8 cellular contexts compared by ENCODE assay signal in the genomic region with DNA sequence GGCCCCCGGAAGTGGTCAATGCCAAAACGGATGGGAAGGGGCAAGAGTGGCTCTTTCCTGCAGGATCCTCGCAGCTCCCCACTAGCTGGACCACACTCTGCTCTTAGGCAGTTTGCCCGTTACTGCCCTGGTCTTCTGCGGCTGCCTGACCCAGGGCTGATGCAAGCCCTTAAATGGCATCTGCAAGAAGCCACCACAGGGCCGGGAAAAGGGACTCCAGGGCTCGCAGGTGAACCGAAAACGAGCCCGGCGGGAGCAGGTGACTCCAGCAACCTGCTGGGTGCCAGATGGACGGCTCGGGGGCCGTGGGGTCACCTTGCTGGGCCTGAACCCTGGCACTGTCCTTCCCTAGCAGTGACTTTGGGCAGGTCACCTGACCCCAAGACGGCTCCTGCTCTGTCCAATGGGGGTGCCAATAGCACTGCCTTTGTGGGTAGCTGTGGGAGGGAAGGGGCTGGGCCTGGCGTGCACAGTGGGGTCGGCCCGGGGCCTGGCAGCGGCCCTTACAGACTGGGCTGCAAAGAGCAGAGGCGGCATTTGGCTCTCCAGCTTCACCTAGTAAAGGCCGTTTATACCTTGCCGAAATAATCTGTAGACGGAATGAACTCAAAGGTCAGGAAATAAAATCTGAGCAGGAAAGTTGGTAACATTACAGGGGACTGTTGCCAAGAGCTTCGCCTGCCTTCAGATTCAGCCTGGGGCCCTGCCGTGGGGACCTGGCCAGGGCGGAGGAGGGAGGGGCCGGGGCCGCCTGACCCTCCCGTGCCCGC. TPM values are rescaled to one million over a fixed set of nuclear protein-coding genes. Genes with fewer than 3 reads are reported as not detected.
DNase-seq lines count a peak whose midpoint lies in the region; ATAC-seq and TF ChIP-seq lines count a peak whose summit lies in the region.

No MANE protein-coding gene starts in this region.

- no peaks in the 10 kb centered on the region for H3K27me3 Mint-ChIP-seq in naive thymus-derived CD4-positive, alpha-beta T cell

- DNase-seq in GM06990 (ENCODE audit: extremely low read depth, insufficient read length) (peak; percentile 58), Peyer's patch (peak in 1 of 3 donors; percentile 71), iPS-NIHi11 (ENCODE audit: low spot score) (no peak), OCI-M2 (lab: John Stamatoyannopoulos, UW; ENCODE audit: unreplicated experiment) (no peak)
- no peak for DNase-seq in effector memory CD4-positive, alpha-beta T cell
- DNase-seq in naive thymus-derived CD4-positive, alpha-beta T cell, result no peak
- no peak for DNase-seq in activated effector memory CD4-positive, alpha-beta T cell treated with anti-CD3 and anti-CD28 coated beads, Interleukin-2, amount 50 U/mL, for 16 hours

- no peaks in the 10 kb centered on the region for H3K9me3 Mint-ChIP-seq in naive thymus-derived CD4-positive, alpha-beta T cell

- H3K9me3 ChIP-seq in HEK293 (ENCODE audit: control insufficient read depth, insufficient read depth, low read depth, low read length), result no peaks in the 10 kb centered on the region
- no peaks in the 10 kb centered on the region for H3K9me3 ChIP-seq in Peyer's patch
- no peaks in the 10 kb centered on the region for H3K9me3 ChIP-seq in effector memory CD4-positive, alpha-beta T cell (ENCODE audit: control insufficient read depth, low read length)
- H3K9me3 ChIP-seq in naive thymus-derived CD4-positive, alpha-beta T cell (ENCODE audit: control insufficient read depth in 2 of 3, low read length in 3 of 3), result no peaks in the 10 kb centered on the region

- peak overlapping the region; percentile 73 to 87 (median 82) for H3K4me3 Mint-ChIP-seq in naive thymus-derived CD4-positive, alpha-beta T cell

- ATAC-seq in naive thymus-derived CD4-positive, alpha-beta T cell, result no peak

- H3K36me3 ChIP-seq in GM06990 (ENCODE audit: control insufficient read depth, insufficient read depth, low read length) (peaks cover 2% of the 10 kb centered on the region), HEK293 (ENCODE audit: control insufficient read depth in 2 of 2, insufficient read depth in 1 of 2, low read length in 2 of 2) (peaks cover 0 to 33% of the 10 kb centered on the region in 2 experiments; a peak in 1 of 3 replicates), Peyer's patch (peaks cover 0 to 18% (median 0%) of the 10 kb centered on the region in 3 donors)
- peaks cover 22% of the 10 kb centered on the region for H3K36me3 ChIP-seq in effector memory CD4-positive, alpha-beta T cell (ENCODE audit: control insufficient read depth, insufficient read depth, low read length)
- H3K36me3 ChIP-seq in naive thymus-derived CD4-positive, alpha-beta T cell (ENCODE audit: control insufficient read depth in 2 of 3, insufficient read depth in 3 of 3, low read length in 3 of 3), result peaks cover 0 to 18% (median 0%) of the 10 kb centered on the region in 3 experiments

- intact Hi-C loops in naive thymus-derived CD4-positive, alpha-beta T cell (cut with micrococcal nuclease), result loop anchor here (1.0 to 10.0 kb wide), 8 partner anchors 8 to 1953 kb away; a partner anchor contains a TSS

- CTCF ChIA-PET in HEK293 (lab: Yijun Ruan, JAX), result interaction anchor here (0.5 to 1.2 kb wide), 7 partner anchors 14 to 246 kb away, joined by 3 to 8 read pairs (median 4); no protein-coding TSS in a partner anchor
- CTCF ChIA-PET in naive thymus-derived CD4-positive, alpha-beta T cell (lab: Charles Lee), result interaction anchor here (1.2 to 1.5 kb wide), 3 partner anchors 8 to 150 kb away, joined by 3 to 5 read pairs (median 4); no protein-coding TSS in a partner anchor

- peak overlapping the region; percentile 97 for H3K27ac ChIP-seq in HEK293 (ENCODE audit: extremely low read depth, low read depth, low read length)
- H3K27ac ChIP-seq in Peyer's patch, result peak overlapping the region; percentile 96 to 100 (median 97)
- H3K27ac ChIP-seq in effector memory CD4-positive, alpha-beta T cell (ENCODE audit: insufficient read depth, low read length, poor library complexity, severe bottlenecking), result peak overlapping the region; percentile 87
- H3K27ac ChIP-seq in naive thymus-derived CD4-positive, alpha-beta T cell (ENCODE audit: low read depth, low read length), result peak overlapping the region; percentile 87

- peak overlapping the region; percentile 13 to 91 (median 80) for H3K27ac Mint-ChIP-seq in naive thymus-derived CD4-positive, alpha-beta T cell

- H3K27me3 ChIP-seq in GM06990 (replicated peaks; ENCODE audit: control insufficient read depth, insufficient read depth, low read length), result no peaks in the 10 kb centered on the region
- no peaks in the 10 kb centered on the region for H3K27me3 ChIP-seq in Peyer's patch
- H3K27me3 ChIP-seq in effector memory CD4-positive, alpha-beta T cell (replicated peaks; ENCODE audit: control insufficient read depth, insufficient read depth, low read length, poor library complexity, severe bottlenecking), result no peaks in the 10 kb centered on the region
- no peaks in the 10 kb centered on the region for H3K27me3 ChIP-seq in naive thymus-derived CD4-positive, alpha-beta T cell (ENCODE audit: control insufficient read depth in 2 of 2, insufficient read depth in 2 of 2, low read length in 2 of 2)

- TF ChIP-seq CTCF in GM06990 (IDR thresholded peaks at IDR 0.05; ENCODE audit: insufficient read depth, low read length, poor library complexity, severe bottlenecking) (no peak), HEK293 (tag by site-specific recombination; IDR thresholded peaks at IDR 0.05) (no peak), Peyer's patch (IDR thresholded peaks at IDR 0.05) (no peak)

- 0 out of 2 replicates have a peak, but pooled peaks cover 2% of the 10 kb centered on the region for H3K4me1 ChIP-seq in HEK293 (ENCODE audit: control insufficient read depth, insufficient read depth, low read length)
- H3K4me1 ChIP-seq in Peyer's patch, result peaks cover 0 to 35% (median 14%) of the 10 kb centered on the region in 4 donors
- H3K4me1 ChIP-seq in effector memory CD4-positive, alpha-beta T cell (ENCODE audit: control insufficient read depth, insufficient read depth, low read length, poor library complexity, severe bottlenecking), result peaks cover 18% of the 10 kb centered on the region
- H3K4me1 ChIP-seq in naive thymus-derived CD4-positive, alpha-beta T cell (ENCODE audit: control insufficient read depth in 2 of 2, insufficient read depth in 2 of 2, low read length in 2 of 2), result peaks cover 21 to 34% of the 10 kb centered on the region in 2 donors

- H3K36me3 Mint-ChIP-seq in naive thymus-derived CD4-positive, alpha-beta T cell, result peaks cover 0 to 10% (median 0%) of the 10 kb centered on the region in 5 donors

- POLR2A ChIA-PET in HEK293 (lab: Yijun Ruan, JAX), result interaction anchor here (0.8 to 2.3 kb wide), 11 partner anchors 9 to 1435 kb away, joined by 3 to 15 read pairs (median 4); a partner anchor contains a TSS
- POLR2A ChIA-PET in naive thymus-derived CD4-positive, alpha-beta T cell (lab: Charles Lee), result interaction anchor here (0.6 to 2.3 kb wide), 4 partner anchors 9 to 156 kb away, joined by 5 to 30 read pairs (median 12); a partner anchor contains a TSS

- H3K4me1 Mint-ChIP-seq in naive thymus-derived CD4-positive, alpha-beta T cell, result peaks cover 8 to 36% (median 20%) of the 10 kb centered on the region in 7 donors

- H3K4me3 ChIP-seq in GM06990 (replicated peaks; ENCODE audit: low read depth, low read length) (peak overlapping the region; percentile 83), HEK293 (ENCODE audit: low read depth, low read length) (peak overlapping the region; percentile 55), Peyer's patch (peak overlapping the region; percentile 81 to 100 (median 98))
- H3K4me3 ChIP-seq in effector memory CD4-positive, alpha-beta T cell (ENCODE audit: insufficient read depth, low read depth, low read length, poor library complexity, severe bottlenecking), result peak overlapping the region; percentile 72
- peak overlapping the region; percentile 60 for H3K4me3 ChIP-seq in naive thymus-derived CD4-positive, alpha-beta T cell (ENCODE audit: low read length)

- TF ChIP-seq POLR2A in Peyer's patch (IDR thresholded peaks at IDR 0.05), result no peak

TF ChIP-seq in HEK293, 187 proteins besides CTCF, POLR2A, EP300 and RAD21 (continues in another document):
- TF ChIP-seq FEZF1 (tag by site-specific recombination; IDR thresholded peaks at IDR 0.05), result no peak
- TF ChIP-seq RBAK (tag by site-specific recombination; IDR thresholded peaks at IDR 0.05), result no peak
- TF ChIP-seq ZNF10 (tag by site-specific recombination; IDR thresholded peaks at IDR 0.05), result no peak
- no peak for TF ChIP-seq ZNF426 (tag by site-specific recombination; IDR thresholded peaks at IDR 0.05)
- 0 out of 2 replicates have a peak, but pooled peaks have one; percentile 14 for TF ChIP-seq ZNF837 (tag by site-specific recombination; IDR thresholded peaks at IDR 0.05)
- TF ChIP-seq ZNF544 (tag by site-specific recombination; IDR thresholded peaks at IDR 0.05), result no peak
- TF ChIP-seq ZNF366 (tag by site-specific recombination; conservative IDR thresholded peaks at IDR 0.05), result no peak
- TF ChIP-seq ZNF560 (tag by site-specific recombination; IDR thresholded peaks at IDR 0.05; ENCODE audit: borderline replicate concordance), result no peak
- TF ChIP-seq, protein P1, sequence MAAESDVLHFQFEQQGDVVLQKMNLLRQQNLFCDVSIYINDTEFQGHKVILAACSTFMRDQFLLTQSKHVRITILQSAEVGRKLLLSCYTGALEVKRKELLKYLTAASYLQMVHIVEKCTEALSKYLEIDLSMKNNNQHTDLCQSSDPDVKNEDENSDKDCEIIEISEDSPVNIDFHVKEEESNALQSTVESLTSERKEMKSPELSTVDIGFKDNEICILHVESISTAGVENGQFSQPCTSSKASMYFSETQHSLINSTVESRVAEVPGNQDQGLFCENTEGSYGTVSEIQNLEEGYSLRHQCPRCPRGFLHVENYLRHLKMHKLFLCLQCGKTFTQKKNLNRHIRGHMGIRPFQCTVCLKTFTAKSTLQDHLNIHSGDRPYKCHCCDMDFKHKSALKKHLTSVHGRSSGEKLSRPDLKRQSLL (tag by site-specific recombination; IDR thresholded peaks at IDR 0.05), result no peak
- TF ChIP-seq ZNF146 (tag by site-specific recombination; IDR thresholded peaks at IDR 0.05), result no peak
- 0 out of 2 replicates have a peak, but pooled peaks have one; percentile 69 for TF ChIP-seq KLF8 (tag by site-specific recombination; IDR thresholded peaks at IDR 0.05)
- TF ChIP-seq ZNF654 (tag by site-specific recombination; IDR thresholded peaks at IDR 0.05; ENCODE audit: low read depth), result no peak
- TF ChIP-seq ZNF48 (tag by site-specific recombination; IDR thresholded peaks at IDR 0.05), result no peak
- TF ChIP-seq ZNF664 (tag by site-specific recombination; IDR thresholded peaks at IDR 0.05), result no peak
- no peak for TF ChIP-seq ZNF140 (tag by site-specific recombination; IDR thresholded peaks at IDR 0.05)

RNA-seq across cellular contexts. Expression of a gene that starts 1.2 kb away (rescaled TPM):
- total RNA-seq in Peyer's patch, result 10 to 100 TPM; 34.7 to 75.0 (median 69.2) TPM
- total RNA-seq in naive thymus-derived CD4-positive, alpha-beta T cell, result 10 to 100 TPM; 16.4 to 55.3 (median 41.3) TPM
- 10 to 100 TPM; 42.2 to 61.8 TPM for polyA plus RNA-seq in naive thymus-derived CD4-positive, alpha-beta T cell

RNA-seq across cellular contexts. Expression of a gene that starts 22.4 kb away (rescaled TPM):
- 10 to 100 TPM in 3 of 4 donors, 1 to 10 TPM in 1; 8.3 to 24.3 (median 23.1) TPM for total RNA-seq in Peyer's patch
- 10 to 100 TPM in 1 of 5 experiments, 1 to 10 TPM in 4; 2.7 to 17.7 (median 8.2) TPM for total RNA-seq in naive thymus-derived CD4-positive, alpha-beta T cell
- under 1 TPM; 0.92 to 0.97 TPM for polyA plus RNA-seq in naive thymus-derived CD4-positive, alpha-beta T cell
